15 cellular contexts compared by ENCODE assay signal in the genomic region with DNA sequence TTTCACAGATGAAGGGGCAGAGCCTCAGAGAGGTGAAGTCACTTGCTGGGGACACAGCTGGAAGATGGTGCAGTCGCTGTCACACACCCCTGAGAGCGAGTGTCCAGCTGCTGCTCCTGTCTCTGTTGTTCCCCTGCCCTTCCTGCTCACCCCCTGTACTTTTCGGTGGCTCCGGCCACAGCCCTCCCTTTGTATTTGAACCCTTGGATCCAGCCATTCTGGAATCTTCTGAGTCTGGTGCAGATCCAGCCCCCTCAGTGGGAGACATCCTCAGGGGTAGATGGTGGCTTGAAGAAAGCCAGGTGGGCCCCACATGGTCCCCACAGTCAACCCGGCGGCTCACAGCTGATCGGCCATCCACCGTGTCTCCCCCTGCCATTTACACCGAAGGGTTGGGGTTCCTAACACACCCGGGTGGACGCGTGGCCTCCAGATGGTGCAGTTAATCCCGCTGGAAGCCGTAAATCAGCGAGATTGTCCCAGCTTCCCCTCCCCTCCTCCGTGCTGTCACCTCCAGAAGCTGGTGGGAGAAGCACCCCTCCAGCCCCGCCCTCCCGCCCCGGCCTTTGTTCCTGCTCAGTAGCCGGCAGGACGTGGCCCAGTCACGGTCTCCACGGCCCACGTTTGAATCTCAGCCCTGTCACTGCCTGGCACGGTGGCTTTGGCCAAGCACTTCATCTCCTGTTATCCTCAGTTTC.
A peak's percentile ranks its signal among the peaks of the same experiment; 100 is the strongest.
DNase-seq lines count a peak whose midpoint lies in the region; ATAC-seq, FAIRE-seq and TF ChIP-seq lines count a peak whose summit lies in the region.
"Had no signal": no experiment of that assay in that cellular context is flagged by ENCODE, and none has a peak within 500 bp of the region (broad histone marks: within the 10 kb centered on the region; RNA-seq: fewer than 3 reads in every experiment).

No MANE protein-coding gene starts in this region.

- H3K27me3 ChIP-seq in HepG2 (ENCODE audit: control insufficient read depth in 1 of 2, insufficient read depth in 2 of 2, low read length in 2 of 2), result peaks cover 1 to 2% of the 10 kb centered on the region in 2 experiments; a peak in 1 of 5 replicates
- H3K27me3 ChIP-seq in right lobe of liver, result no peaks in the 10 kb centered on the region
- H3K27me3 ChIP-seq in Panc1 (ENCODE audit: control insufficient read depth, insufficient read depth, low read length), result no peaks in the 10 kb centered on the region
- H3K27me3 ChIP-seq: transverse colon had no signal

- H3K4me1 ChIP-seq in HepG2 (ENCODE audit: insufficient read depth, low read length) (peaks cover 70% of the 10 kb centered on the region), right lobe of liver (peaks cover 0 to 15% (median 2%) of the 10 kb centered on the region in 4 donors), Panc1 (ENCODE audit: control insufficient read depth, insufficient read depth, low read length) (peaks cover 39% of the 10 kb centered on the region), mesodermal cell (ENCODE audit: control insufficient read depth, insufficient read depth, low read length, poor library complexity, severe bottlenecking) (peaks cover 35% of the 10 kb centered on the region)

- TF ChIP-seq POLR2A in HepG2 (IDR thresholded peaks at IDR 0.05; ENCODE audit: insufficient read depth in 1 of 2, low read depth in 2 of 2, low read length in 2 of 2) (no peak), right lobe of liver (IDR thresholded peaks at IDR 0.05) (no peak)

- H3K4me3 ChIP-seq in HepG2 (replicated peaks in 1 of 3; ENCODE audit: insufficient read depth in 1 of 3, low read depth in 2 of 3, low read length in 3 of 3) (peak overlapping the region in 1 of 3 experiments; percentile 36; a peak in 1 of 6 replicates), right lobe of liver (no peak overlapping the region), Panc1 (ENCODE audit: low read depth in 2 of 2, low read length in 2 of 2) (no peak overlapping the region), mesodermal cell (ENCODE audit: extremely low read depth, insufficient read depth, low read length, poor library complexity, severe bottlenecking) (no peak overlapping the region)
- H3K4me3 ChIP-seq: transverse colon had no signal

- no peak for TF ChIP-seq EP300 in HepG2 (IDR thresholded peaks at IDR 0.05; ENCODE audit: low read depth in 2 of 2, low read length in 2 of 2)
- no peak for TF ChIP-seq EP300 in HepG2 (CRISPR knock-in tag; IDR thresholded peaks at IDR 0.05; ENCODE audit: borderline replicate concordance)

- H4K20me1 ChIP-seq in HepG2 (ENCODE audit: insufficient read depth, low read length), result no peaks in the 10 kb centered on the region

- no peak for TF ChIP-seq RAD21 in HepG2 (CRISPR knock-in tag; IDR thresholded peaks at IDR 0.05)

- ATAC-seq in HepG2, result no peak
- no peak for ATAC-seq in right lobe of liver
- no peak for ATAC-seq in Panc1
- ATAC-seq: Right ventricle myocardium inferior had no signal

- H3K27ac ChIP-seq in HepG2 (ENCODE audit: extremely low read length, insufficient read depth, low read length) (no peak overlapping the region), right lobe of liver (no peak overlapping the region), Panc1 (ENCODE audit: low read length) (peak overlapping the region; percentile 95), mesodermal cell (ENCODE audit: low read depth, low read length, severe bottlenecking) (peak overlapping the region; percentile 66)

- no peaks in the 10 kb centered on the region for H3K79me2 ChIP-seq in HepG2 (ENCODE audit: insufficient read depth, low read length)

- no peak for FAIRE-seq in HepG2 (lab: Jason Lieb, UNC)
- FAIRE-seq: colon had no signal

- POLR2A ChIA-PET in HepG2 (lab: Yijun Ruan, JAX) (interaction anchor here (0.8 to 2.1 kb wide), 6 partner anchors 43 to 276 kb away, joined by 3 to 8 read pairs (median 4); a partner anchor contains a TSS), Panc1 (lab: Charles Lee) (no interaction called here)

- CTCF ChIA-PET in HepG2 (lab: Yijun Ruan, JAX; ENCODE audit: low intra/inter-chr PET ratio, low total read pairs), result no interaction called here
- CTCF ChIA-PET in Panc1 (lab: Charles Lee), result interaction anchor here (0.5 to 1.3 kb wide), 2 partner anchors 20 to 63 kb away, joined by 4 to 6 read pairs; no protein-coding TSS in a partner anchor

- in situ Hi-C loops in HepG2 (cut with HindIII; ENCODE audit: extremely low pct_ligation_motif_present, low pct_unique_long_range_greater_than_20kb), result no loop called here
- in situ Hi-C loops in Panc1 (cut with HindIII; ENCODE audit: low pct_unique_long_range_greater_than_20kb, low sequenced_read_pairs), result no loop called here

- no peak overlapping the region for H3K9ac ChIP-seq in HepG2 (ENCODE audit: insufficient read depth, low read depth, low read length)

- BruUV-seq in HepG2 (replicated peaks; lab: Mats Ljungman, UMichigan) (no TSS peak), Panc1 (replicated peaks; lab: Mats Ljungman, UMichigan) (no TSS peak)

- H3K4me2 ChIP-seq in HepG2 (ENCODE audit: low read depth, low read length), result peak overlapping the region; percentile 58

- H3K9me3 ChIP-seq in HepG2 (ENCODE audit: low read length) (no peaks in the 10 kb centered on the region), right lobe of liver (no peaks in the 10 kb centered on the region), Panc1 (ENCODE audit: control insufficient read depth, insufficient read depth, low read depth, low read length) (no peaks in the 10 kb centered on the region), mesodermal cell (ENCODE audit: control insufficient read depth, low read length) (no peaks in the 10 kb centered on the region)
- H3K9me3 ChIP-seq: transverse colon had no signal

- no peak overlapping the region for H2AFZ ChIP-seq in HepG2 (ENCODE audit: low read length)

- DNase-seq in HepG2 (ENCODE audit: low spot score) (no peak), right lobe of liver (no peak), Panc1 (ENCODE audit: low read depth, low spot score) (no peak), hepatic stellate cell (ENCODE audit: low spot score) (no peak), cerebellum (ENCODE audit: low spot score) (no peak), midbrain (lab: John Stamatoyannopoulos, UW) (no peak)
- DNase-seq in stimulated activated CD4-positive, alpha-beta T cell treated with anti-CD3 and anti-CD28 coated beads, Interleukin-4, amount 100 ng/mL, for 24 hours, result no peak
- DNase-seq: activated CD4-positive, CD25-positive, alpha-beta regulatory T cell; activated gamma-delta T cell treated with Interleukin-2 at 50 U/mL for 16 hours; HCEC 1CT; Kasumi-1; transverse colon had no signal

- no peak for TF ChIP-seq CTCF in HepG2 (CRISPR knock-in tag; IDR thresholded peaks at IDR 0.05)
- TF ChIP-seq CTCF in right lobe of liver (IDR thresholded peaks at IDR 0.05), result no peak
- TF ChIP-seq CTCF in Panc1 (IDR thresholded peaks at IDR 0.05), result no peak

- intact Hi-C loops in HepG2 (cut with micrococcal nuclease; ENCODE audit: unreplicated experiment), result no loop called here
- intact Hi-C loops in right lobe of liver (cut with DNase I), result no loop called here
- intact Hi-C loops in Panc1 (cut with micrococcal nuclease; ENCODE audit: unreplicated experiment), result loop anchor here (10.0 kb wide), 1 partner anchor 69 kb away; no protein-coding TSS in a partner anchor

- H3K36me3 ChIP-seq in HepG2 (replicated peaks in 1 of 2; ENCODE audit: control insufficient read depth in 1 of 2, insufficient read depth in 2 of 2, low read length in 2 of 2) (no peaks in the 10 kb centered on the region), right lobe of liver (no peaks in the 10 kb centered on the region), Panc1 (ENCODE audit: control insufficient read depth, insufficient read depth, low read length) (no peaks in the 10 kb centered on the region), mesodermal cell (ENCODE audit: control insufficient read depth, insufficient read depth, low read length) (no peaks in the 10 kb centered on the region)
- H3K36me3 ChIP-seq: transverse colon had no signal

- WGBS in HepG2 (ENCODE audit: low lambda C conversion rate), result 74% methylated on average over 5 of the region's 25 CpGs
- WGBS in right lobe of liver (ENCODE audit: insufficient coverage, low coverage, low lambda C conversion rate, missing lambda C conversion rate), result 70% methylated on average over 2 of the region's 25 CpGs
- 86% methylated on average over 18 to 22 of the region's 25 CpGs for WGBS in mesodermal cell (ENCODE audit: insufficient coverage in 2 of 2), 2 experiments

TF ChIP-seq in HepG2, 621 proteins besides CTCF, POLR2A, EP300 and RAD21 (continues in another document):
- TF ChIP-seq, protein P1, sequence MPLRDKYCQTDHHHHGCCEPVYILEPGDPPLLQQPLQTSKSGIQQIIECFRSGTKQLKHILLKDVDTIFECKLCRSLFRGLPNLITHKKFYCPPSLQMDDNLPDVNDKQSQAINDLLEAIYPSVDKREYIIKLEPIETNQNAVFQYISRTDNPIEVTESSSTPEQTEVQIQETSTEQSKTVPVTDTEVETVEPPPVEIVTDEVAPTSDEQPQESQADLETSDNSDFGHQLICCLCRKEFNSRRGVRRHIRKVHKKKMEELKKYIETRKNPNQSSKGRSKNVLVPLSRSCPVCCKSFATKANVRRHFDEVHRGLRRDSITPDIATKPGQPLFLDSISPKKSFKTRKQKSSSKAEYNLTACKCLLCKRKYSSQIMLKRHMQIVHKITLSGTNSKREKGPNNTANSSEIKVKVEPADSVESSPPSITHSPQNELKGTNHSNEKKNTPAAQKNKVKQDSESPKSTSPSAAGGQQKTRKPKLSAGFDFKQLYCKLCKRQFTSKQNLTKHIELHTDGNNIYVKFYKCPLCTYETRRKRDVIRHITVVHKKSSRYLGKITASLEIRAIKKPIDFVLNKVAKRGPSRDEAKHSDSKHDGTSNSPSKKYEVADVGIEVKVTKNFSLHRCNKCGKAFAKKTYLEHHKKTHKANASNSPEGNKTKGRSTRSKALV (CRISPR knock-in tag; IDR thresholded peaks at IDR 0.05), result no peak
- no peak for TF ChIP-seq AGO2 (optimal IDR thresholded peaks at IDR 0.05; ENCODE audit: low read depth, low read length)
- no peak for TF ChIP-seq ZNF343 (CRISPR knock-in tag; IDR thresholded peaks at IDR 0.05)
- no peak for TF ChIP-seq NR2F2 (IDR thresholded peaks at IDR 0.05; ENCODE audit: borderline replicate concordance, low read depth)
- TF ChIP-seq GATAD1 (CRISPR knock-in tag; IDR thresholded peaks at IDR 0.05), result no peak
- TF ChIP-seq KAT7 (CRISPR knock-in tag; IDR thresholded peaks at IDR 0.05; ENCODE audit: borderline replicate concordance), result no peak
- TF ChIP-seq, protein P2, sequence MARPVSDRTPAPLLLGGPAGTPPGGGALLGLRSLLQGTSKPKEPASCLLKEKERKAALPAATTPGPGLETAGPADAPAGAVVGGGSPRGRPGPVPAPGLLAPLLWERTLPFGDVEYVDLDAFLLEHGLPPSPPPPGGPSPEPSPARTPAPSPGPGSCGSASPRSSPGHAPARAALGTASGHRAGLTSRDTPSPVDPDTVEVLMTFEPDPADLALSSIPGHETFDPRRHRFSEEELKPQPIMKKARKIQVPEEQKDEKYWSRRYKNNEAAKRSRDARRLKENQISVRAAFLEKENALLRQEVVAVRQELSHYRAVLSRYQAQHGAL (CRISPR knock-in tag; IDR thresholded peaks at IDR 0.05; ENCODE audit: not compliant biosample characterization), result no peak

Comparison
In these comparisons a context has a peak if more than half of its experiments do, and no peak if none do; other contexts are left out.
1. H3K27ac ChIP-seq: peak in Panc1 (single experiment) and mesodermal cell (single experiment); none in HepG2 (single experiment) and right lobe of liver (0 of 3).